ENCODE assay signal across 15 cellular contexts in genomic region chr3:61956236-61956635, GRCh38.
A peak's percentile ranks its signal among the peaks of the same experiment; 100 is the strongest.
DNase-seq lines count a peak whose midpoint lies in the region; ATAC-seq and TF ChIP-seq lines count a peak whose summit lies in the region.
"Had no signal": no experiment of that assay in that cellular context is flagged by ENCODE, and none has a peak within 500 bp of the region (broad histone marks: within the 10 kb centered on the region; RNA-seq: fewer than 3 reads in every experiment).

No MANE protein-coding gene starts in this region.

- no peaks in the 10 kb centered on the region for H3K4me1 ChIP-seq in mesenchymal stem cell (ENCODE audit: control insufficient read depth, insufficient read depth, low read depth, low read length)

- in situ Hi-C loops in ACHN (cut with HindIII; ENCODE audit: low pct_ligation_motif_present, low pct_unique_long_range_greater_than_20kb, low sequenced_read_pairs) = no loop called here

- H2BK12ac ChIP-seq in mesenchymal stem cell (ENCODE audit: low read length in 2 of 2) = no peak overlapping the region

- H3K4me3 Mint-ChIP-seq in stimulated activated naive CD8-positive, alpha-beta T cell treated with anti-CD3 and anti-CD28 coated beads, Interleukin-15, amount 100 ng/mL, for 72 hours = no peak overlapping the region

- H3K4me3 ChIP-seq in coronary artery (peak overlapping the region; percentile 19), mesenchymal stem cell (ENCODE audit: insufficient read depth in 1 of 2, low read depth in 1 of 2, low read length in 2 of 2) (peak overlapping the region in 1 of 2 experiments; percentile 64)
- H3K4me3 ChIP-seq: BLaER1 treated with 17β-estradiol and CSF1 and Interleukin-3, amounts not matched to agents 10 nM and 100 nM; tibial nerve had no signal

- peaks cover 31% of the 10 kb centered on the region for H3K79me1 ChIP-seq in mesenchymal stem cell (replicated peaks; ENCODE audit: low read length, poor library complexity, severe bottlenecking)

- no peaks in the 10 kb centered on the region for H3K27me3 ChIP-seq in mesenchymal stem cell (ENCODE audit: control insufficient read depth in 1 of 2, insufficient read depth in 1 of 2, low read length in 2 of 2)
- H3K27me3 ChIP-seq: BLaER1 treated with 17β-estradiol and CSF1 and Interleukin-3, amounts not matched to agents 10 nM and 100 nM; tibial nerve had no signal

- H3K36me3 ChIP-seq in mesenchymal stem cell (ENCODE audit: control insufficient read depth in 1 of 2, insufficient read depth in 2 of 2, low read depth in 1 of 2, low read length in 2 of 2) = no peaks in the 10 kb centered on the region
- H3K36me3 ChIP-seq: BLaER1 treated with 17β-estradiol and CSF1 and Interleukin-3, amounts not matched to agents 10 nM and 100 nM; tibial nerve had no signal

- no peak overlapping the region for H2BK120ac ChIP-seq in mesenchymal stem cell (ENCODE audit: low read depth, low read length)

- H4K91ac ChIP-seq in mesenchymal stem cell (ENCODE audit: low read length) = no peak overlapping the region

- no peak overlapping the region for H3K27ac Mint-ChIP-seq in stimulated activated naive CD8-positive, alpha-beta T cell treated with anti-CD3 and anti-CD28 coated beads, Interleukin-15, amount 100 ng/mL, for 72 hours
- H3K27ac Mint-ChIP-seq: progenitor cell of endocrine pancreas had no signal

- 98% methylated on average over 4 of the region's 5 CpGs for WGBS in mesenchymal stem cell

- H3K27ac ChIP-seq in coronary artery (peak overlapping the region; percentile 12 to 31), mesenchymal stem cell (ENCODE audit: low read length, poor library complexity, severe bottlenecking) (peak overlapping the region; percentile 57)
- H3K27ac ChIP-seq: BLaER1 treated with 17β-estradiol and CSF1 and Interleukin-3, amounts not matched to agents 10 nM and 100 nM had no signal

- H2AK5ac ChIP-seq in mesenchymal stem cell (ENCODE audit: low read length, severe bottlenecking) = no peak overlapping the region

- H4K8ac ChIP-seq in mesenchymal stem cell (ENCODE audit: low read length) = no peak overlapping the region

- no peak for ATAC-seq in stimulated activated naive CD8-positive, alpha-beta T cell treated with anti-CD3 and anti-CD28 coated beads, Interleukin-15, amount 100 ng/mL, for 72 hours

- no peak overlapping the region for H3K4me2 ChIP-seq in mesenchymal stem cell (ENCODE audit: low read length, poor library complexity, severe bottlenecking)
- H3K4me2 ChIP-seq: BLaER1 treated with 17β-estradiol and CSF1 and Interleukin-3, amounts not matched to agents 10 nM and 100 nM had no signal

- DNase-seq in ACHN (peak; percentile 69), HT1080 (ENCODE audit: low read depth) (peak; percentile 67), coronary artery (ENCODE audit: low spot score) (no peak), mesenchymal stem cell (no peak), NCI-H510A treated with DMSO at 0.1 percent for 48 hours (lab: John Stamatoyannopoulos, UW) (no peak), NCI-H69 (lab: John Stamatoyannopoulos, UW) (no peak)
- no peak for DNase-seq in stimulated activated CD4-positive, alpha-beta T cell treated with anti-CD3 and anti-CD28 coated beads, Interleukin-2, amount 100 ng/mL, for 48 hours
- DNase-seq in stimulated activated naive CD8-positive, alpha-beta T cell treated with anti-CD3 and anti-CD28 coated beads, Interleukin-15, amount 100 ng/mL, for 72 hours = no peak
- DNase-seq: activated T-cell treated with anti-CD3 and anti-CD28 coated beads for 4 hours, caudate nucleus, foreskin melanocyte, mesendoderm had no signal

- H2AFZ ChIP-seq in mesenchymal stem cell (ENCODE audit: low read depth, low read length) = no peak overlapping the region

- H3K9me3 Mint-ChIP-seq in stimulated activated naive CD8-positive, alpha-beta T cell treated with anti-CD3 and anti-CD28 coated beads, Interleukin-15, amount 100 ng/mL, for 72 hours = no peaks in the 10 kb centered on the region

- H3K23ac ChIP-seq in mesenchymal stem cell (ENCODE audit: low read length in 2 of 2) = no peak overlapping the region

- H3K27me3 Mint-ChIP-seq in stimulated activated naive CD8-positive, alpha-beta T cell treated with anti-CD3 and anti-CD28 coated beads, Interleukin-15, amount 100 ng/mL, for 72 hours = peaks cover 24% of the 10 kb centered on the region
- H3K27me3 Mint-ChIP-seq: progenitor cell of endocrine pancreas had no signal

- H3K4me1 Mint-ChIP-seq in stimulated activated naive CD8-positive, alpha-beta T cell treated with anti-CD3 and anti-CD28 coated beads, Interleukin-15, amount 100 ng/mL, for 72 hours = no peaks in the 10 kb centered on the region

- H3K14ac ChIP-seq in mesenchymal stem cell (ENCODE audit: low read length in 2 of 2) = no peak overlapping the region

- no peaks in the 10 kb centered on the region for H3K9me3 ChIP-seq in mesenchymal stem cell (ENCODE audit: control insufficient read depth, low read length)
- H3K9me3 ChIP-seq: BLaER1 treated with 17β-estradiol and CSF1 and Interleukin-3, amounts not matched to agents 10 nM and 100 nM; tibial nerve had no signal

- H2BK5ac ChIP-seq in mesenchymal stem cell (ENCODE audit: low read depth, low read length, poor library complexity, severe bottlenecking) = no peak overlapping the region

- H3K18ac ChIP-seq in mesenchymal stem cell (ENCODE audit: low read depth in 1 of 2, low read length in 2 of 2) = no peak overlapping the region

- H2BK15ac ChIP-seq in mesenchymal stem cell (ENCODE audit: low read depth, poor library complexity, severe bottlenecking) = no peak overlapping the region

- TF ChIP-seq CTCF in coronary artery (IDR thresholded peaks at IDR 0.05) = no peak

- no peak overlapping the region for H3K4ac ChIP-seq in mesenchymal stem cell (ENCODE audit: low read depth in 1 of 2, low read length in 2 of 2)

- H3K9ac ChIP-seq in mesenchymal stem cell (ENCODE audit: low read length) = peak overlapping the region; percentile 91
- H3K9ac ChIP-seq: BLaER1 treated with 17β-estradiol and CSF1 and Interleukin-3, amounts not matched to agents 10 nM and 100 nM had no signal

Comparison
In these comparisons a context has a peak if more than half of its experiments do, and no peak if none do; other contexts are left out.
1. DNase-seq: peak in ACHN (single experiment) and HT1080 (single experiment); none in coronary artery (single experiment), mesenchymal stem cell (single experiment), NCI-H510A treated with DMSO at 0.1 percent for 48 hours (single experiment), stimulated activated CD4-positive, alpha-beta T cell treated with anti-CD3 and anti-CD28 coated beads, Interleukin-2, amount 100 ng/mL, for 48 hours (0 of 2), NCI-H69 (single experiment) and stimulated activated naive CD8-positive, alpha-beta T cell treated with anti-CD3 and anti-CD28 coated beads, Interleukin-15, amount 100 ng/mL, for 72 hours (0 of 2).